Comparison of ENCODE assay signal across 19 cellular contexts in genomic region chr5:157311595-157311994, GRCh38. TPM values are rescaled to one million over a fixed set of nuclear protein-coding genes. Genes with fewer than 3 reads are reported as not detected.
DNase-seq lines count a peak whose midpoint lies in the region; ATAC-seq and TF ChIP-seq lines count a peak whose summit lies in the region.
"Had no signal": no experiment of that assay in that cellular context is flagged by ENCODE, and none has a peak within 500 bp of the region (broad histone marks: within the 10 kb centered on the region; RNA-seq: fewer than 3 reads in every experiment).

No MANE protein-coding gene starts in this region.

- POLR2A ChIA-PET in CD8-positive, alpha-beta T cell (lab: Charles Lee), result no interaction called here
- POLR2A ChIA-PET in naive thymus-derived CD4-positive, alpha-beta T cell (lab: Charles Lee), result interaction anchor here (0.7 to 0.9 kb wide), 3 partner anchors 40 to 168 kb away, joined by 3 to 4 read pairs (median 3); partner anchors contain the start of gene MED7

- no peaks in the 10 kb centered on the region for H3K9me3 Mint-ChIP-seq in T-helper 1 cell treated with Interleukin-12 subunit alpha and Interleukin-12 subunit beta and Interleukin-4 antibody, amounts not matched to agents 30 μg/mL and 1 μg/mL, for 36 hours
- H3K9me3 Mint-ChIP-seq in CD8-positive, alpha-beta T cell, result no peaks in the 10 kb centered on the region
- H3K9me3 Mint-ChIP-seq in activated T-helper 17 cell treated with anti-CD3 and anti-CD28 coated beads, Interleukin-2, amount 50 U/mL, for 72 hours, result no peaks in the 10 kb centered on the region
- peaks cover 0 to 1% (median 0%) of the 10 kb centered on the region in 11 donors for H3K9me3 Mint-ChIP-seq in naive thymus-derived CD4-positive, alpha-beta T cell
- H3K9me3 Mint-ChIP-seq: HFFc6; stimulated activated memory B cell treated with anti-CD40 and anti-IgM and Interleukin-4, amounts not matched to agents 10 μg/mL and 1 μg/mL and 100 μg/mL, for 72 hours had no signal

- H3K27me3 Mint-ChIP-seq in T-helper 1 cell treated with Interleukin-12 subunit alpha and Interleukin-12 subunit beta and Interleukin-4 antibody, amounts not matched to agents 30 μg/mL and 1 μg/mL, for 36 hours (ENCODE audit: low read depth), result no peaks in the 10 kb centered on the region
- H3K27me3 Mint-ChIP-seq in CD8-positive, alpha-beta T cell (ENCODE audit: low read depth), result no peaks in the 10 kb centered on the region
- no peaks in the 10 kb centered on the region for H3K27me3 Mint-ChIP-seq in activated T-helper 17 cell treated with anti-CD3 and anti-CD28 coated beads, Interleukin-2, amount 50 U/mL, for 72 hours
- no peaks in the 10 kb centered on the region for H3K27me3 Mint-ChIP-seq in naive thymus-derived CD4-positive, alpha-beta T cell
- H3K27me3 Mint-ChIP-seq: stimulated activated memory B cell treated with anti-CD40 and anti-IgM and Interleukin-4, amounts not matched to agents 10 μg/mL and 1 μg/mL and 100 μg/mL, for 72 hours had no signal

- DNase-seq in T-helper 1 cell (no peak), T-helper 2 cell (no peak), foreskin fibroblast (no peak)
- DNase-seq in CD8-positive, alpha-beta T cell, result no peak
- DNase-seq in naive thymus-derived CD4-positive, alpha-beta T cell, result no peak
- DNase-seq: cerebellar nuclear complex, heart left ventricle, midbrain, NCI-H187 treated with DMSO at 0.1 percent for 48 hours, NCI-H748 treated with DMSO at 0.1 percent for 48 hours, thyroid gland had no signal

- peaks cover 46% of the 10 kb centered on the region for H3K4me1 ChIP-seq in CD8-positive, alpha-beta T cell (ENCODE audit: insufficient read depth, low read length)
- H3K4me1 ChIP-seq in naive thymus-derived CD4-positive, alpha-beta T cell (ENCODE audit: control insufficient read depth in 2 of 2, insufficient read depth in 2 of 2, low read length in 2 of 2), result peaks cover 31 to 45% of the 10 kb centered on the region in 2 donors
- H3K4me1 ChIP-seq: prostate gland, thyroid gland had no signal

- peaks cover 59% of the 10 kb centered on the region for H3K36me3 Mint-ChIP-seq in T-helper 1 cell treated with Interleukin-12 subunit alpha and Interleukin-12 subunit beta and Interleukin-4 antibody, amounts not matched to agents 30 μg/mL and 1 μg/mL, for 36 hours (ENCODE audit: low read depth)
- peaks cover 88% of the 10 kb centered on the region for H3K36me3 Mint-ChIP-seq in CD8-positive, alpha-beta T cell
- peaks cover 94% of the 10 kb centered on the region for H3K36me3 Mint-ChIP-seq in activated T-helper 17 cell treated with anti-CD3 and anti-CD28 coated beads, Interleukin-2, amount 50 U/mL, for 72 hours (ENCODE audit: low read depth)
- peaks cover 0 to 63% (median 45%) of the 10 kb centered on the region in 5 donors for H3K36me3 Mint-ChIP-seq in naive thymus-derived CD4-positive, alpha-beta T cell

- CTCF ChIA-PET in CD8-positive, alpha-beta T cell (lab: Charles Lee), result interaction anchor here (1.1 to 2.0 kb wide), 3 partner anchors 16 to 162 kb away, joined by 3 to 12 read pairs (median 3); no protein-coding TSS in a partner anchor
- CTCF ChIA-PET in naive thymus-derived CD4-positive, alpha-beta T cell (lab: Charles Lee), result interaction anchor here (0.6 to 1.4 kb wide), 3 partner anchors 15 to 166 kb away, joined by 3 read pairs; no protein-coding TSS in a partner anchor

- no peaks in the 10 kb centered on the region for H3K9me3 ChIP-seq in CD8-positive, alpha-beta T cell (ENCODE audit: low read length)
- H3K9me3 ChIP-seq in naive thymus-derived CD4-positive, alpha-beta T cell (ENCODE audit: control insufficient read depth in 2 of 3, low read length in 3 of 3), result no peaks in the 10 kb centered on the region
- H3K9me3 ChIP-seq: heart left ventricle, prostate gland, thyroid gland had no signal

- peak overlapping the region; percentile 45 for H3K27ac Mint-ChIP-seq in T-helper 1 cell treated with Interleukin-12 subunit alpha and Interleukin-12 subunit beta and Interleukin-4 antibody, amounts not matched to agents 30 μg/mL and 1 μg/mL, for 36 hours
- H3K27ac Mint-ChIP-seq in CD8-positive, alpha-beta T cell, result peak overlapping the region; percentile 58
- peak overlapping the region; percentile 71 for H3K27ac Mint-ChIP-seq in activated T-helper 17 cell treated with anti-CD3 and anti-CD28 coated beads, Interleukin-2, amount 50 U/mL, for 72 hours
- H3K27ac Mint-ChIP-seq in naive thymus-derived CD4-positive, alpha-beta T cell, result peak overlapping the region; percentile 65 to 94 (median 84)
- H3K27ac Mint-ChIP-seq: HFFc6 had no signal

- peaks cover 28% of the 10 kb centered on the region for H3K4me1 Mint-ChIP-seq in T-helper 1 cell treated with Interleukin-12 subunit alpha and Interleukin-12 subunit beta and Interleukin-4 antibody, amounts not matched to agents 30 μg/mL and 1 μg/mL, for 36 hours (ENCODE audit: low read depth)
- peaks cover 47% of the 10 kb centered on the region for H3K4me1 Mint-ChIP-seq in CD8-positive, alpha-beta T cell (ENCODE audit: low read depth)
- peaks cover 13% of the 10 kb centered on the region for H3K4me1 Mint-ChIP-seq in activated T-helper 17 cell treated with anti-CD3 and anti-CD28 coated beads, Interleukin-2, amount 50 U/mL, for 72 hours
- peaks cover 27 to 68% (median 51%) of the 10 kb centered on the region in 7 donors for H3K4me1 Mint-ChIP-seq in naive thymus-derived CD4-positive, alpha-beta T cell

- no peak overlapping the region for H3K27ac ChIP-seq in CD8-positive, alpha-beta T cell (ENCODE audit: low read depth, low read length)
- H3K27ac ChIP-seq in naive thymus-derived CD4-positive, alpha-beta T cell (ENCODE audit: low read depth, low read length), result peak overlapping the region; percentile 46
- H3K27ac ChIP-seq: 22Rv1, epithelial cell of prostate, heart left ventricle, prostate gland, thyroid gland had no signal

- no peak for TF ChIP-seq CTCF in CD8-positive, alpha-beta T cell (IDR thresholded peaks at IDR 0.05)
- no peak for TF ChIP-seq CTCF in foreskin fibroblast (IDR thresholded peaks at IDR 0.05; ENCODE audit: low read depth, low read length)

- peaks cover 56% of the 10 kb centered on the region for H3K36me3 ChIP-seq in CD8-positive, alpha-beta T cell (ENCODE audit: insufficient read depth, low read length)
- peaks cover 19 to 75% (median 22%) of the 10 kb centered on the region in 3 experiments for H3K36me3 ChIP-seq in naive thymus-derived CD4-positive, alpha-beta T cell (ENCODE audit: control insufficient read depth in 2 of 3, insufficient read depth in 3 of 3, low read length in 3 of 3)
- H3K36me3 ChIP-seq: prostate gland, thyroid gland had no signal

- ATAC-seq in CD8-positive, alpha-beta T cell, result no peak
- no peak for ATAC-seq in activated T-helper 17 cell treated with anti-CD3 and anti-CD28 coated beads, Interleukin-2, amount 50 U/mL, for 72 hours (replicated peaks)
- ATAC-seq in naive thymus-derived CD4-positive, alpha-beta T cell, result no peak
- ATAC-seq in HG03469 (IDR thresholded peaks at IDR 0.05; ENCODE audit: unreplicated experiment), result no peak

- H3K4me3 ChIP-seq in CD8-positive, alpha-beta T cell (ENCODE audit: low read depth, low read length), result no peak overlapping the region
- H3K4me3 ChIP-seq in naive thymus-derived CD4-positive, alpha-beta T cell (ENCODE audit: low read length), result no peak overlapping the region
- no peak overlapping the region for H3K4me3 ChIP-seq in foreskin fibroblast (ENCODE audit: low read depth in 1 of 2, low read length in 2 of 2)
- H3K4me3 ChIP-seq: heart left ventricle, prostate gland, thyroid gland had no signal

- no peak overlapping the region for H3K4me3 Mint-ChIP-seq in T-helper 1 cell treated with Interleukin-12 subunit alpha and Interleukin-12 subunit beta and Interleukin-4 antibody, amounts not matched to agents 30 μg/mL and 1 μg/mL, for 36 hours
- no peak overlapping the region for H3K4me3 Mint-ChIP-seq in CD8-positive, alpha-beta T cell
- no peak overlapping the region for H3K4me3 Mint-ChIP-seq in activated T-helper 17 cell treated with anti-CD3 and anti-CD28 coated beads, Interleukin-2, amount 50 U/mL, for 72 hours
- H3K4me3 Mint-ChIP-seq in naive thymus-derived CD4-positive, alpha-beta T cell, result peak overlapping the region in 1 of 10 donors; percentile 11
- H3K4me3 Mint-ChIP-seq: HFFc6; stimulated activated memory B cell treated with anti-CD40 and anti-IgM and Interleukin-4, amounts not matched to agents 10 μg/mL and 1 μg/mL and 100 μg/mL, for 72 hours had no signal

- intact Hi-C loops in CD8-positive, alpha-beta T cell (cut with DNase I, micrococcal nuclease), result no loop called here
- intact Hi-C loops in naive thymus-derived CD4-positive, alpha-beta T cell (cut with micrococcal nuclease), result loop anchor here (5.0 kb wide), 2 partner anchors 84 to 419 kb away; no protein-coding TSS in a partner anchor

- no peaks in the 10 kb centered on the region for H3K27me3 ChIP-seq in CD8-positive, alpha-beta T cell (ENCODE audit: insufficient read depth, low read length)
- H3K27me3 ChIP-seq in naive thymus-derived CD4-positive, alpha-beta T cell (ENCODE audit: control insufficient read depth in 2 of 2, insufficient read depth in 2 of 2, low read length in 2 of 2), result no peaks in the 10 kb centered on the region
- H3K27me3 ChIP-seq: heart left ventricle, thyroid gland had no signal

RNA-seq across cellular contexts. Expression of gene CYFIP2, which starts 45.7 kb away (rescaled TPM):
- 100 to 1,000 TPM; 270 to 304 TPM for total RNA-seq in CD8-positive, alpha-beta T cell
- total RNA-seq in activated T-helper 17 cell treated with anti-CD3 and anti-CD28 coated beads, Interleukin-2, amount 50 U/mL, for 72 hours, result 100 to 1,000 TPM; 269 to 291 TPM
- total RNA-seq in naive thymus-derived CD4-positive, alpha-beta T cell, result 100 to 1,000 TPM; 386 to 449 (median 401) TPM
- 100 to 1,000 TPM; 522 to 755 TPM for polyA plus RNA-seq in naive thymus-derived CD4-positive, alpha-beta T cell

Comparison
In these comparisons a context has a peak if more than half of its experiments do, and no peak if none do; other contexts are left out.
1. intact Hi-C loops: an anchor here in naive thymus-derived CD4-positive, alpha-beta T cell (5.0 kb wide); none called in CD8-positive, alpha-beta T cell.